8 cellular contexts compared by ENCODE assay signal in genomic region chr12:123971770-123972447, GRCh38. TPM values are rescaled to one million over a fixed set of nuclear protein-coding genes. Genes with fewer than 3 reads are reported as not detected.
DNase-seq lines count a peak whose midpoint lies in the region; ATAC-seq and TF ChIP-seq lines count a peak whose summit lies in the region.

No MANE protein-coding gene starts in this region.

- H3K4me3 Mint-ChIP-seq in activated T-cell treated with anti-CD3 and anti-CD28 coated beads, Interleukin-2, amount 50 U/mL, for 4 hours = peak overlapping the region; percentile 92
- H3K4me3 Mint-ChIP-seq in natural killer cell = peak overlapping the region; percentile 94

- peaks cover 0 to 36% (median 0%) of the 10 kb centered on the region in 3 donors for H3K4me1 ChIP-seq in esophagus squamous epithelium
- peaks cover 0 to 41% (median 7%) of the 10 kb centered on the region in 4 donors for H3K4me1 ChIP-seq in tibial nerve

- H3K27ac Mint-ChIP-seq in natural killer cell = peak overlapping the region; percentile 85 to 93

- peak; percentile 70 for DNase-seq in NCI-H82 (lab: John Stamatoyannopoulos, UW)
- DNase-seq in activated T-cell treated with anti-CD3 and anti-CD28 coated beads, Interleukin-2, amount 50 U/mL, for 4 hours = peak; percentile 15
- no peak for DNase-seq in esophagus squamous epithelium (lab: John Stamatoyannopoulos, UW)
- DNase-seq in natural killer cell = peak; percentile 21
- DNase-seq in tibial nerve (ENCODE audit: low spot score in 2 of 2) = peak in 1 of 2 donors; percentile 24
- no peak for DNase-seq in OCI-M2 (lab: John Stamatoyannopoulos, UW; ENCODE audit: unreplicated experiment)

- TF ChIP-seq EP300 in tibial nerve (IDR thresholded peaks at IDR 0.05) = no peak

- peak overlapping the region; percentile 84 to 95 (median 88) for H3K27ac ChIP-seq in esophagus squamous epithelium
- peak overlapping the region; percentile 88 to 98 (median 94) for H3K27ac ChIP-seq in tibial nerve

- TF ChIP-seq CTCF in esophagus squamous epithelium (IDR thresholded peaks at IDR 0.05) (no peak), natural killer cell (IDR thresholded peaks at IDR 0.05) (no peak), tibial nerve (IDR thresholded peaks at IDR 0.05) (no peak)

- H3K27me3 ChIP-seq in esophagus squamous epithelium = no peaks in the 10 kb centered on the region
- H3K27me3 ChIP-seq in tibial nerve = no peaks in the 10 kb centered on the region

- H3K4me1 Mint-ChIP-seq in activated T-cell treated with anti-CD3 and anti-CD28 coated beads, Interleukin-2, amount 50 U/mL, for 4 hours (ENCODE audit: low read depth) = peaks cover 41% of the 10 kb centered on the region
- peaks cover 38 to 39% of the 10 kb centered on the region in 2 donors for H3K4me1 Mint-ChIP-seq in natural killer cell

- TF ChIP-seq POLR2A in esophagus squamous epithelium (IDR thresholded peaks at IDR 0.05) = no peak
- no peak for TF ChIP-seq POLR2A in tibial nerve (IDR thresholded peaks at IDR 0.05)

- no peaks in the 10 kb centered on the region for H3K9me3 ChIP-seq in esophagus squamous epithelium
- no peaks in the 10 kb centered on the region for H3K9me3 ChIP-seq in tibial nerve

- peaks cover 8% of the 10 kb centered on the region for H3K36me3 Mint-ChIP-seq in activated T-cell treated with anti-CD3 and anti-CD28 coated beads, Interleukin-2, amount 50 U/mL, for 4 hours (ENCODE audit: insufficient read depth)
- H3K36me3 Mint-ChIP-seq in natural killer cell = no peaks in the 10 kb centered on the region

- ATAC-seq in GM18498 (IDR thresholded peaks at IDR 0.05; ENCODE audit: unreplicated experiment) = peak; percentile 1
- peak; percentile 5 for ATAC-seq in HG02938 (IDR thresholded peaks at IDR 0.05; ENCODE audit: unreplicated experiment)
- ATAC-seq in activated T-cell treated with anti-CD3 and anti-CD28 coated beads, Interleukin-2, amount 50 U/mL, for 4 hours = peak; percentile 1 to 9
- ATAC-seq in natural killer cell = no peak

- no peaks in the 10 kb centered on the region for H3K9me3 Mint-ChIP-seq in activated T-cell treated with anti-CD3 and anti-CD28 coated beads, Interleukin-2, amount 50 U/mL, for 4 hours
- no peaks in the 10 kb centered on the region for H3K9me3 Mint-ChIP-seq in natural killer cell

- intact Hi-C loops in esophagus squamous epithelium (cut with DNase I) (no loop called here), natural killer cell (cut with micrococcal nuclease) (loop anchor here (2.0 to 5.0 kb wide), 2 partner anchors 23 to 35 kb away; no protein-coding TSS in a partner anchor)

- 0% methylated on average over 11 of the region's 54 CpGs for WGBS in esophagus squamous epithelium, 2 donors
- 0 to 1% methylated on average over 12 to 14 of the region's 54 CpGs for WGBS in tibial nerve, 2 donors

- H3K4me3 ChIP-seq in esophagus squamous epithelium = peak overlapping the region; percentile 94 to 98 (median 96)
- H3K4me3 ChIP-seq in tibial nerve = peak overlapping the region; percentile 61 to 99 (median 86)

- no peaks in the 10 kb centered on the region for H3K27me3 Mint-ChIP-seq in activated T-cell treated with anti-CD3 and anti-CD28 coated beads, Interleukin-2, amount 50 U/mL, for 4 hours (ENCODE audit: low read depth)
- H3K27me3 Mint-ChIP-seq in natural killer cell (ENCODE audit: low read depth in 2 of 2) = no peaks in the 10 kb centered on the region

- peaks cover 0 to 9% (median 0%) of the 10 kb centered on the region in 3 donors for H3K36me3 ChIP-seq in esophagus squamous epithelium
- H3K36me3 ChIP-seq in tibial nerve = peaks cover 0 to 11% (median 0%) of the 10 kb centered on the region in 3 donors

RNA-seq across cellular contexts. Expression of gene CCDC92, which starts 0.7 kb away (rescaled TPM):
- 1 to 10 TPM; 7.2 to 8.9 (median 8.6) TPM for total RNA-seq in activated T-cell treated with anti-CD3 and anti-CD28 coated beads, Interleukin-2, amount 50 U/mL, for 4 hours
- total RNA-seq in esophagus squamous epithelium = 10 to 100 TPM in 3 of 4 donors, 1 to 10 TPM in 1; 7.2 to 16.2 (median 11.4) TPM
- 10 to 100 TPM; 37.6 to 42.4 (median 39.1) TPM for total RNA-seq in natural killer cell
- 10 to 100 TPM; 41.0 to 46.8 (median 42.6) TPM for total RNA-seq in tibial nerve

RNA-seq across cellular contexts. Expression of gene ZNF664, which starts 1.1 kb away (rescaled TPM):
- total RNA-seq in activated T-cell treated with anti-CD3 and anti-CD28 coated beads, Interleukin-2, amount 50 U/mL, for 4 hours = 10 to 100 TPM; 63.7 to 65.2 (median 64.3) TPM
- 100 to 1,000 TPM in 1 of 4 donors, 10 to 100 TPM in 3; 25.0 to 100 (median 40.2) TPM for total RNA-seq in esophagus squamous epithelium
- total RNA-seq in natural killer cell = 10 to 100 TPM; 36.0 to 47.3 (median 46.9) TPM
- total RNA-seq in tibial nerve = 10 to 100 TPM; 53.7 to 78.0 (median 73.3) TPM

Comparison
In these comparisons a context has a peak if more than half of its experiments do, and no peak if none do; other contexts are left out.
1. ATAC-seq: peak in GM18498 (single experiment), HG02938 (single experiment) and activated T-cell treated with anti-CD3 and anti-CD28 coated beads, Interleukin-2, amount 50 U/mL, for 4 hours (2 of 2); none in natural killer cell (0 of 3).
2. DNase-seq: peak in NCI-H82 (single experiment), activated T-cell treated with anti-CD3 and anti-CD28 coated beads, Interleukin-2, amount 50 U/mL, for 4 hours (single experiment) and natural killer cell (single experiment); none in esophagus squamous epithelium (single experiment) and OCI-M2 (single experiment).